In the genomic region with DNA sequence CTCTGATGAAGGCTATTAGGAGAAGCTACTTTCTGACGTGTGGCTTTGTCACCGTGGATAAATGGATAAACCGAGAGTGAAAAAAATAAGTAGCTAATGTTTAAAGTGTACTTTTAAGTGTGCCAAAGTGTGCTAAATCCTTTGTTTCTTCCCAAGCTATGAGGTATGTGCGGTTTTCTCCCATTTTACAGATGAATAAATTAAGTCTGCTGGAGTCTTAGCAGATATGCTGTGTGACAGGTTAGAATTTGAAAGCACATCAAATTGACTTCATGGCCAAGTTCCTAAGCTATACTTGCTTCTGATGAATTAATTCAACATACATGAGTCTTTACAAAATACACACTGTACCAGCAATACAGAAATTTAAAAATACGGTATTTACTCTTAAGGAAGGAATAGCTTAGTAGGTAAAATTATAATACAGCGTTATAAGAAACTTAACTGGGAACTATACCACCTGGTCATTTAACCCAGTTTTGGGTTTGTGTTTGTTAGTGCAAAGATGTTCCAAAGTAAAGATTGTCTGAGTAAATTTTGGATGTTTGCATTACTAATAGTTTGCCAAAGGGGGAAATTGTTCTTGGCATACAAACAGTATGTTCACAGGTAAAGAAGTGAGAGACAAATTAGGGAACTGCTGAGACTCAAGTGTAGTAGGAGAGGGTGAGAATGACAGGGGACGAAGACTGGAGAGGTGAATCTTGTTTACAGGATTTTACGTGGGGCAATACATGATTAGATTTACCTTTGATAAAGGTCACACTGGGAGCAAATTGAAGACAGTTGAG, we compare ENCODE assay signal across 8 cellular contexts. TPM values are rescaled to one million over a fixed set of nuclear protein-coding genes. Genes with fewer than 3 reads are reported as not detected.
DNase-seq lines count a peak whose midpoint lies in the region; ATAC-seq and TF ChIP-seq lines count a peak whose summit lies in the region.

No MANE protein-coding gene starts in this region.

- H3K4me3 ChIP-seq in GM12864 (ENCODE audit: low read depth, low read length) (peak overlapping the region; percentile 99), PC-3 (ENCODE audit: low read length) (peak overlapping the region; percentile 89), epithelial cell of esophagus (ENCODE audit: low read length) (peak overlapping the region; percentile 66)

- H3K9me2 ChIP-seq in PC-3 (replicated peaks; ENCODE audit: low read length), result no peaks in the 10 kb centered on the region

- H3K27me3 Mint-ChIP-seq in progenitor cell of endocrine pancreas, result no peaks in the 10 kb centered on the region

- no peaks in the 10 kb centered on the region for H3K9me3 Mint-ChIP-seq in progenitor cell of endocrine pancreas (ENCODE audit: low read depth)

- no peak overlapping the region for H2AFZ ChIP-seq in PC-3 (ENCODE audit: low read length)

- peaks cover 38% of the 10 kb centered on the region for H3K4me1 Mint-ChIP-seq in progenitor cell of endocrine pancreas (ENCODE audit: low read depth)

- no peak for DNase-seq in GM12864 (ENCODE audit: low read depth)
- DNase-seq in PC-3, result peak; percentile 59
- no peak for DNase-seq in epithelial cell of esophagus (ENCODE audit: low read depth)
- DNase-seq in progenitor cell of endocrine pancreas (ENCODE audit: low spot score, unreplicated experiment), result no peak
- DNase-seq in globus pallidus (ENCODE audit: low spot score), result no peak
- no peak for DNase-seq in anterior cingulate cortex (lab: John Stamatoyannopoulos, UW)
- no peak for DNase-seq in 8988T

- H3K79me2 ChIP-seq in PC-3 (ENCODE audit: low read length), result peaks cover 60% of the 10 kb centered on the region

- H3F3A ChIP-seq in PC-3 (ENCODE audit: low read length, unreplicated experiment), result peaks cover 3% of the 10 kb centered on the region

- H3K4me3 Mint-ChIP-seq in progenitor cell of endocrine pancreas (ENCODE audit: low read depth), result peak overlapping the region; percentile 92

- H3K27ac ChIP-seq in PC-3 (ENCODE audit: low read length), result peak overlapping the region; percentile 66

- H3K36me3 ChIP-seq in PC-3 (ENCODE audit: low read depth, low read length), result no peaks in the 10 kb centered on the region

- peak overlapping the region; percentile 91 for H3K9ac ChIP-seq in PC-3 (ENCODE audit: low read length)

- H3K27ac Mint-ChIP-seq in progenitor cell of endocrine pancreas, result no peak overlapping the region

- no peak for TF ChIP-seq CTCF in GM12864 (IDR thresholded peaks at IDR 0.05; ENCODE audit: low read depth, low read length, missing control alignments)
- TF ChIP-seq CTCF in PC-3 (conservative IDR thresholded peaks at IDR 0.05; ENCODE audit: low read depth, low read length), result no peak
- TF ChIP-seq CTCF in epithelial cell of esophagus (IDR thresholded peaks at IDR 0.05; ENCODE audit: insufficient read depth, low read depth, low read length, missing control alignments), result no peak
- no peak for TF ChIP-seq CTCF in progenitor cell of endocrine pancreas (IDR thresholded peaks at IDR 0.05; ENCODE audit: unreplicated experiment)

- ATAC-seq in PC-3 (no peak), HG03457 (IDR thresholded peaks at IDR 0.05; ENCODE audit: unreplicated experiment) (no peak)

- peaks cover 61% of the 10 kb centered on the region for H3K4me1 ChIP-seq in PC-3 (ENCODE audit: insufficient read depth, low read length)

- POLR2A ChIA-PET in PC-3 (lab: Charles Lee; ENCODE audit: unreplicated experiment), result interaction anchor here (0.6 kb wide), 1 partner anchor 1074 kb away, joined by 5 read pairs; no protein-coding TSS in a partner anchor

- BruUV-seq in PC-3 (replicated peaks; lab: Mats Ljungman, UMichigan), result no TSS peak

- no peaks in the 10 kb centered on the region for H3K9me3 ChIP-seq in PC-3 (ENCODE audit: low read length)

- no peaks in the 10 kb centered on the region for H3K27me3 ChIP-seq in PC-3 (ENCODE audit: low read length)

- peaks cover 20% of the 10 kb centered on the region for H4K20me1 ChIP-seq in PC-3 (ENCODE audit: low read length)

- peak overlapping the region; percentile 88 for H3K4me2 ChIP-seq in PC-3 (ENCODE audit: low read length)

- CTCF ChIA-PET in PC-3 (lab: Charles Lee), result interaction anchor here (0.6 to 0.7 kb wide), 4 partner anchors 57 to 179 kb away, joined by 3 to 10 read pairs (median 7); no protein-coding TSS in a partner anchor

- peaks cover 3% of the 10 kb centered on the region for H3K36me3 Mint-ChIP-seq in progenitor cell of endocrine pancreas (ENCODE audit: insufficient read depth)

- intact Hi-C loops in PC-3 (cut with micrococcal nuclease), result loop anchor here (2.0 kb wide), 3 partner anchors 23 to 131 kb away; no protein-coding TSS in a partner anchor

RNA-seq across cellular contexts. Expression of a gene that starts 1.4 kb away (rescaled TPM):
- 147 and 229 TPM in 2 replicates for total RNA-seq in PC-3 (2014; rRNA removed)
- total RNA-seq in progenitor cell of endocrine pancreas, result 65.9 and 69.2 TPM in 2 replicates
